Comparison of ENCODE assay signal across 17 cellular contexts in genomic region chr2:204265701-204266310, GRCh38.
A peak's percentile ranks its signal among the peaks of the same experiment; 100 is the strongest.
DNase-seq lines count a peak whose midpoint lies in the region; ATAC-seq and TF ChIP-seq lines count a peak whose summit lies in the region.
"Had no signal": no experiment of that assay in that cellular context is flagged by ENCODE, and none has a peak within 500 bp of the region (broad histone marks: within the 10 kb centered on the region; RNA-seq: fewer than 3 reads in every experiment).

No MANE protein-coding gene starts in this region.

- H3K4me3 ChIP-seq in endodermal cell (ENCODE audit: low read length), result no peak overlapping the region
- H3K4me3 ChIP-seq: suprapubic skin had no signal

- H3K9me3 Mint-ChIP-seq in endodermal cell, result peaks cover 16% of the 10 kb centered on the region
- H3K9me3 Mint-ChIP-seq: activated naive CD4-positive, alpha-beta T cell treated with anti-CD3 and anti-CD28 coated beads, Interleukin-2, amount 50 U/mL, for 24 hours had no signal

- H3K4me1 Mint-ChIP-seq in endodermal cell, result peaks cover 36% of the 10 kb centered on the region
- H3K4me1 Mint-ChIP-seq: activated naive CD4-positive, alpha-beta T cell treated with anti-CD3 and anti-CD28 coated beads, Interleukin-2, amount 50 U/mL, for 24 hours had no signal

- H3K9me3 ChIP-seq in endodermal cell (ENCODE audit: control insufficient read depth, low read length), result peaks cover 10% of the 10 kb centered on the region
- H3K9me3 ChIP-seq: suprapubic skin had no signal

- 94 to 95% methylated on average over 7 to 9 of the region's 9 CpGs for WGBS in endodermal cell (ENCODE audit: insufficient coverage in 1 of 2, insufficient read length in 1 of 2), 2 experiments

- H3K27ac ChIP-seq in endodermal cell (ENCODE audit: low read depth, low read length), result peak overlapping the region; percentile 64
- H3K27ac ChIP-seq: HL-60, KMS-11, suprapubic skin, VCaP had no signal

- no peaks in the 10 kb centered on the region for H3K27me3 ChIP-seq in endodermal cell (ENCODE audit: control insufficient read depth, insufficient read depth, low read length, poor library complexity, severe bottlenecking)

- no peaks in the 10 kb centered on the region for H3K36me3 ChIP-seq in endodermal cell (ENCODE audit: control insufficient read depth, insufficient read depth, low read length)
- H3K36me3 ChIP-seq: suprapubic skin had no signal

- no peak overlapping the region for H3K4me3 Mint-ChIP-seq in endodermal cell
- H3K4me3 Mint-ChIP-seq: activated naive CD4-positive, alpha-beta T cell treated with anti-CD3 and anti-CD28 coated beads, Interleukin-2, amount 50 U/mL, for 24 hours; mesothelial cell of epicardium had no signal

- no peak for ATAC-seq in HG03460 (IDR thresholded peaks at IDR 0.05; ENCODE audit: unreplicated experiment)

- peaks cover 14% of the 10 kb centered on the region for H3K27me3 Mint-ChIP-seq in endodermal cell (ENCODE audit: insufficient read depth)

- no peak for TF ChIP-seq CTCF in endodermal cell (conservative IDR thresholded peaks at IDR 0.05)

- peaks cover 11% of the 10 kb centered on the region for H3K4me1 ChIP-seq in endodermal cell (ENCODE audit: control insufficient read depth, insufficient read depth, low read length)
- H3K4me1 ChIP-seq: suprapubic skin had no signal

- DNase-seq in NCI-H1105 treated with DMSO at 0.1 percent for 48 hours (lab: John Stamatoyannopoulos, UW), result peak; percentile 88
- peak; percentile 86 for DNase-seq in NCI-H345 (lab: John Stamatoyannopoulos, UW)
- no peak for DNase-seq in endodermal cell
- peak; percentile 8 for DNase-seq in occipital lobe (lab: John Stamatoyannopoulos, UW)
- DNase-seq in AG08396 (ENCODE audit: low spot score), result no peak
- DNase-seq in activated CD4-positive, alpha-beta T cell treated with anti-CD3 and anti-CD28 coated beads for 48 hours, result no peak
- DNase-seq in SKM-1 treated with dmso at 0.1 percent for 144 hours (lab: John Stamatoyannopoulos, UW; ENCODE audit: unreplicated experiment), result no peak
- DNase-seq: DND-41; effector CD8-positive, alpha-beta T cell; NCI-H2029 treated with DMSO at 0.1 percent for 48 hours had no signal

- H3K27ac Mint-ChIP-seq in endodermal cell, result no peak overlapping the region
- H3K27ac Mint-ChIP-seq: activated naive CD4-positive, alpha-beta T cell treated with anti-CD3 and anti-CD28 coated beads, Interleukin-2, amount 50 U/mL, for 24 hours; mesothelial cell of epicardium had no signal

- H3K9ac ChIP-seq in endodermal cell (ENCODE audit: extremely low read depth, low read length, poor library complexity, severe bottlenecking), result no peak overlapping the region
- H3K9ac ChIP-seq: KMS-11 had no signal

- peaks cover 5% of the 10 kb centered on the region for H3K36me3 Mint-ChIP-seq in endodermal cell (ENCODE audit: low read depth)
- H3K36me3 Mint-ChIP-seq: activated naive CD4-positive, alpha-beta T cell treated with anti-CD3 and anti-CD28 coated beads, Interleukin-2, amount 50 U/mL, for 24 hours; mesothelial cell of epicardium had no signal

Comparison
In these comparisons a context has a peak if more than half of its experiments do, and no peak if none do; other contexts are left out.
1. DNase-seq: peak in NCI-H1105 treated with DMSO at 0.1 percent for 48 hours (single experiment), NCI-H345 (single experiment) and occipital lobe (single experiment); none in endodermal cell (single experiment), AG08396 (single experiment), activated CD4-positive, alpha-beta T cell treated with anti-CD3 and anti-CD28 coated beads for 48 hours (single experiment) and SKM-1 treated with dmso at 0.1 percent for 144 hours (single experiment).